ENCODE assay signal across 8 cellular contexts in the genomic region with DNA sequence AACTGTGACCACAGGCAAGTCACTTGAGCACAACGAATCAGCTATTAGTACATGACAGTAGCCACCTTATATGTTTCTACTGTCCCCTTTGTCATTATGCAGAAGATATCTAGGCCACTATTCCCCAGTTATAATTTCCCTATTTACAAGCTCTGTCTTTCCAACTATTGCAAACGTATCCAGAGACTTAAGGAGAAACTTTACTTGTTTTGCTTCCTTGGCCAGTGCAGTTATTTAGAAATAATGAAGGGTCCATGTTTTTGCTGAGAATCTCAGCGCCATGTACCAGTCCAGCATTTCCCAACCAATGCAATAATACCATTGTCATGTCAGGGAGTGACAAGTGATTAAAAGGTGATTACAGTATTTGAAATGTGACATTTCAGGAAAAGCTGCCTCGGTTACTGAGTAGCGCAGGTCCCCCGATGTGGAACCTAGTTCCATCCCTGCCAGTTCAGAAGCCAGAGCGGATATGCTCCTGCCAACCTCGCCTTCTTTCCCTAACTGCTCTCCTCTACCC. TPM values are rescaled to one million over a fixed set of nuclear protein-coding genes. Genes with fewer than 3 reads are reported as not detected.
DNase-seq lines count a peak whose midpoint lies in the region; ATAC-seq and TF ChIP-seq lines count a peak whose summit lies in the region.

No MANE protein-coding gene starts in this region.

- H3K36me3 ChIP-seq in ACC112 (ENCODE audit: insufficient read depth, low read length) (peaks cover 12% of the 10 kb centered on the region), trophoblast cell (ENCODE audit: control insufficient read depth in 1 of 2, insufficient read depth in 2 of 2, low read length in 2 of 2) (peaks cover 0 to 2% of the 10 kb centered on the region in 2 experiments)

- no CpG with 5 or more reads among the region's 8 CpGs for WGBS in trophoblast cell (ENCODE audit: extremely low coverage, insufficient coverage, insufficient read length)

- no peaks in the 10 kb centered on the region for H3K9me3 ChIP-seq in trophoblast cell (ENCODE audit: insufficient read depth, low read depth, low read length)

- H3K27me3 ChIP-seq in ACC112 (ENCODE audit: insufficient read depth, low read length) (peaks cover 8% of the 10 kb centered on the region; the same call in 1 of the 2 replicates), trophoblast cell (ENCODE audit: insufficient read depth, low read length) (no peaks in the 10 kb centered on the region)

- peak; percentile 31 for ATAC-seq in GM21447 (IDR thresholded peaks at IDR 0.05; ENCODE audit: unreplicated experiment)

- peak overlapping the region; percentile 86 for H3K9ac ChIP-seq in trophoblast cell (ENCODE audit: low read length)

- peak overlapping the region; percentile 31 for H3K4ac ChIP-seq in trophoblast cell (ENCODE audit: low read depth, low read length)

- H3K79me1 ChIP-seq in trophoblast cell (ENCODE audit: low read length): peaks cover 9% of the 10 kb centered on the region

- peak overlapping the region; percentile 62 for H3K27ac ChIP-seq in ACC112 (ENCODE audit: low read depth, low read length)
- H3K27ac ChIP-seq in trophoblast cell (ENCODE audit: low read depth, low read length): peak overlapping the region; percentile 96

- H2BK120ac ChIP-seq in trophoblast cell (ENCODE audit: insufficient read depth, low read length, poor library complexity): no peak overlapping the region

- H2BK5ac ChIP-seq in trophoblast cell (ENCODE audit: low read depth, low read length, poor library complexity): peak overlapping the region; percentile 88

- H4K12ac ChIP-seq in trophoblast cell (ENCODE audit: low read depth, low read length): peak overlapping the region; percentile 96

- H2AFZ ChIP-seq in ACC112 (ENCODE audit: low read length, unreplicated experiment) (peak overlapping the region; percentile 94), trophoblast cell (ENCODE audit: insufficient read depth, low read length, poor library complexity) (peak overlapping the region; percentile 77)

- peaks cover 6% of the 10 kb centered on the region for H3K4me1 ChIP-seq in ACC112 (ENCODE audit: control insufficient read depth, insufficient read depth, low read length, unreplicated experiment)
- H3K4me1 ChIP-seq in trophoblast cell (ENCODE audit: control insufficient read depth in 1 of 2, insufficient read depth in 2 of 2, low read length in 2 of 2): peaks cover 4 to 9% of the 10 kb centered on the region in 2 experiments

- H4K91ac ChIP-seq in trophoblast cell (ENCODE audit: low read depth, low read length): peak overlapping the region; percentile 95

- H2AK5ac ChIP-seq in trophoblast cell (ENCODE audit: low read length): peak overlapping the region; percentile 52

- peak overlapping the region; percentile 88 for H3K4me3 ChIP-seq in ACC112 (ENCODE audit: low read depth, low read length)
- peak overlapping the region; percentile 78 for H3K4me3 ChIP-seq in fibroblast of villous mesenchyme (ENCODE audit: low read depth, low read length)
- H3K4me3 ChIP-seq in trophoblast cell (ENCODE audit: low read depth, low read length): peak overlapping the region; percentile 79

- H3K23ac ChIP-seq in trophoblast cell (ENCODE audit: low read length): no peak overlapping the region

- peak overlapping the region; percentile 83 for H3K4me2 ChIP-seq in trophoblast cell (ENCODE audit: low read length)

- H3K14ac ChIP-seq in trophoblast cell (ENCODE audit: low read length): peak overlapping the region; percentile 81

- H3K18ac ChIP-seq in trophoblast cell (ENCODE audit: low read length): peak overlapping the region; percentile 14

- DNase-seq in SW480 (ENCODE audit: low spot score) (peak; percentile 49), fibroblast of villous mesenchyme (ENCODE audit: low read depth) (peak; percentile 7), trophoblast cell (peak; percentile 74 to 97), DMS 273 treated with DMSO at 0.1 percent for 48 hours (lab: John Stamatoyannopoulos, UW) (no peak), NCI-H524 treated with DMSO at 0.1 percent for 48 hours (lab: John Stamatoyannopoulos, UW) (no peak)
- no peak for DNase-seq in activated naive CD4-positive, alpha-beta T cell treated with anti-CD3 and anti-CD28 coated beads, Interleukin-2, amount 50 U/mL, for 16 hours

- H3K79me2 ChIP-seq in ACC112 (ENCODE audit: control insufficient read depth, insufficient read depth, low read length, unreplicated experiment) (peaks cover 10% of the 10 kb centered on the region), trophoblast cell (ENCODE audit: control insufficient read depth, insufficient read depth, low read length, poor library complexity) (peaks cover 5% of the 10 kb centered on the region)

- H4K8ac ChIP-seq in trophoblast cell (ENCODE audit: low read depth, low read length): peak overlapping the region; percentile 90

- no peak for TF ChIP-seq CTCF in fibroblast of villous mesenchyme (IDR thresholded peaks at IDR 0.05; ENCODE audit: insufficient read depth, low read depth, low read length)

- no peak overlapping the region for H2BK12ac ChIP-seq in trophoblast cell (ENCODE audit: low read length)

RNA-seq across cellular contexts. Expression of a gene that starts 0.7 kb away (rescaled TPM):
- total RNA-seq in fibroblast of villous mesenchyme: 4.7 and 5.5 TPM in 2 replicates
- 3.5 and 3.9 TPM in 2 replicates for polyA plus RNA-seq in trophoblast cell (2013)

RNA-seq across cellular contexts. Expression of a gene that starts 37.1 kb away (rescaled TPM):
- total RNA-seq in fibroblast of villous mesenchyme: 10.3 and 13.8 TPM in 2 replicates
- 0.31 TPM in 2 replicates for polyA plus RNA-seq in trophoblast cell (2013)

Comparison
In these comparisons a context has a peak if more than half of its experiments do, and no peak if none do; other contexts are left out.
1. DNase-seq: peak in SW480 (single experiment), fibroblast of villous mesenchyme (single experiment) and trophoblast cell (2 of 2); none in DMS 273 treated with DMSO at 0.1 percent for 48 hours (single experiment), NCI-H524 treated with DMSO at 0.1 percent for 48 hours (single experiment) and activated naive CD4-positive, alpha-beta T cell treated with anti-CD3 and anti-CD28 coated beads, Interleukin-2, amount 50 U/mL, for 16 hours (single experiment).
2. Peak in every context shown above with its lines, with median percentiles within 50 percentile points of each other: H3K4me3 ChIP-seq.